Comparison of ENCODE assay signal across 26 cellular contexts in the genomic region with DNA sequence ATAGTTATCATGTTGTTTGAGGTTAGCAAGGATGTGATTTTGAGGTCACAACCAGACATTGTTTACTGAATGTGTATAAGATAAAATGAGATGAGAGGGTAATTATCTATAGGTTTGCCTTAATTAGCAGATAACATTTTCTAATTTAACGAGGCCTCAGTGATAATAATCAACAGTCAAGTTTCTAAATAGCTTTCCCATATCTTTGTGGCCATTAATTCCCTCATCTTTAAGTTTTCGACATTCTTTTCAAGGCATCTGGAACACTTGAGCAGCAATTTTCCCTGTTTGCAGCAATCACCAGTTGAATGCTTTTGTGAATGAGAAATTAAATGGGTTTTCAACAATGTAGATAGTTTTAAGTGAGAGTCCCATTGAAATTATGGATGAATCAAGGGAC.
"Had no signal": no experiment of that assay in that cellular context is flagged by ENCODE, and none has a peak within 500 bp of the region (broad histone marks: within the 10 kb centered on the region; RNA-seq: fewer than 3 reads in every experiment).

No MANE protein-coding gene starts in this region.

- DNase-seq: activated CD4-positive, alpha-beta memory T cell treated with anti-CD3 and anti-CD28 coated beads for 36 hours; activated CD4-positive, alpha-beta T cell treated with anti-CD3 and anti-CD28 coated beads for 36 hours; activated CD4-positive, alpha-beta T cell treated with anti-CD3 and anti-CD28 coated beads, Interleukin-2, amount 10 ng/mL, durations not matched to agents 24 days and 14 days; activated CD4-positive, CD25-positive, alpha-beta regulatory T cell; activated CD4-positive, CD25-positive, alpha-beta regulatory T cell treated with anti-CD3 and anti-CD28 coated beads, Interleukin-2, amount 50 U/mL, for 72 hours; activated CD8-positive, alpha-beta memory T cell treated with anti-CD3 and anti-CD28 coated beads, Interleukin-2, amount 10 ng/mL, durations not matched to agents 7 days and 5 days; activated CD8-positive, alpha-beta memory T cell treated with anti-CD3 and anti-CD28 coated beads, Interleukin-2, amount 50 U/mL, for 4 hours; activated CD8-positive, alpha-beta T cell treated with anti-CD3 and anti-CD28 coated beads, Interleukin-2, amount 10 ng/mL, durations not matched to agents 7 days and 5 days; activated effector memory CD4-positive, alpha-beta T cell treated with anti-CD3 and anti-CD28 coated beads, Interleukin-2, amount 50 U/mL, for 16 hours; activated naive CD4-positive, alpha-beta T cell treated with anti-CD3 and anti-CD28 coated beads for 36 hours; activated naive CD8-positive, alpha-beta T cell treated with anti-CD3 and anti-CD28 coated beads for 36 hours; activated naive CD8-positive, alpha-beta T cell treated with anti-CD3 and anti-CD28 coated beads, Interleukin-2, amount 50 U/mL, for 24 hours; activated T-cell treated with anti-CD3 and anti-CD28 coated beads, Interleukin-2, amount 50 U/mL, for 1 hour; activated T-cell treated with anti-CD3 and anti-CD28 coated beads, Interleukin-2, amount 50 U/mL, for 48 hours; adrenal gland; dorsolateral prefrontal cortex; effector memory CD4-positive, alpha-beta T cell; endodermal cell; foreskin fibroblast; head of caudate nucleus; T-helper 17 cell; T1000 had no signal

- H3K9me3 ChIP-seq: adrenal gland had no signal

- H3K27me3 ChIP-seq: adrenal gland, ascending aorta, dorsolateral prefrontal cortex had no signal

- H3K4me1 ChIP-seq: adrenal gland, ascending aorta had no signal

- H3K4me3 ChIP-seq: adrenal gland, ascending aorta, coronary artery, dorsolateral prefrontal cortex had no signal

- H3K27ac ChIP-seq: adrenal gland, ascending aorta, coronary artery had no signal

- H3K36me3 ChIP-seq: adrenal gland, ascending aorta had no signal

- FAIRE-seq: bronchial epithelial cell, frontal cortex had no signal
